15 cellular contexts compared by ENCODE assay signal in the genomic region with DNA sequence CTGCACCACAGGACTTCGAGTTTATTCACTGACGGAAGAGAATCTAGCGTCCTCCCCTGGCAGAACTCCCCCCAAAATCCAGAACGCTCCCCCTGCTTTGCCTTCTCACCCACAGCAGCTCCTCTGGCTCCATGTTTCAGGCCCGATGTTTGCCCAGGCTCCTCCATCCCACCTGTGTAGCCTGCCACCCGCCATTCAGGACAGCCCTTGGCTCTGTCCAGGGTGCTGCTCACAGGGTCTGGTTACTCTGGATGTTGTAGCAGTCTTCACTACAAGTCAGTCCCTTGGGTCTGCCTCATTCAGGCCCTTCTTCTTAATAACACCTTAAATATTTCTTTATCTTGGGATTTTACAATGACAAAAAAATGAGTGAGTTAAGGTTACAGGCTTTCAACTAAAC. TPM values are rescaled to one million over a fixed set of nuclear protein-coding genes. Genes with fewer than 3 reads are reported as not detected.
DNase-seq lines count a peak whose midpoint lies in the region; ATAC-seq and TF ChIP-seq lines count a peak whose summit lies in the region.
"Had no signal": no experiment of that assay in that cellular context is flagged by ENCODE, and none has a peak within 500 bp of the region (broad histone marks: within the 10 kb centered on the region; RNA-seq: fewer than 3 reads in every experiment).

No MANE protein-coding gene starts in this region.

- H3K4me3 ChIP-seq in HCT116 (replicated peaks in 1 of 2; ENCODE audit: low read depth in 1 of 2, low read length in 2 of 2), result no peak overlapping the region
- H3K4me3 ChIP-seq: esophagus squamous epithelium, PC-9 had no signal

- RAD21 ChIA-PET in HCT116 (lab: Charles Lee; ENCODE audit: low non-redundant PET in 1 of 2, low total read pairs in 2 of 2, uncharacterized antibody in 2 of 2, unreplicated experiment in 2 of 2), result no interaction called here

- BruUV-seq in Calu3 (replicated peaks; lab: Mats Ljungman, UMichigan) (no TSS peak), HCT116 (replicated peaks; lab: Mats Ljungman, UMichigan) (no TSS peak)

- ATAC-seq in HCT116, result no peak

- H3K27ac Mint-ChIP-seq in Calu3 (ENCODE audit: unreplicated experiment), result no peak overlapping the region
- H3K27ac Mint-ChIP-seq: activated naive CD8-positive, alpha-beta T cell treated with anti-CD3 and anti-CD28 coated beads, Interleukin-2, amount 10 ng/mL, durations not matched to agents 7 days and 5 days; memory B cell had no signal

- no peaks in the 10 kb centered on the region for H3K9me2 ChIP-seq in HCT116 (ENCODE audit: insufficient read depth)

- no peak overlapping the region for H2AFZ ChIP-seq in HCT116 (ENCODE audit: low read depth, low read length, poor library complexity, severe bottlenecking)
- H2AFZ ChIP-seq: PC-9 had no signal

- H3K36me3 ChIP-seq in HCT116 (ENCODE audit: control insufficient read depth in 1 of 2, insufficient read depth in 2 of 2, low read length in 2 of 2), result no peaks in the 10 kb centered on the region
- H3K36me3 ChIP-seq: esophagus squamous epithelium had no signal

- CTCF ChIA-PET in Calu3 (lab: Charles Lee), result interaction anchor here (0.6 to 1.2 kb wide), 3 partner anchors 17 to 236 kb away, joined by 3 to 4 read pairs (median 3); no protein-coding TSS in a partner anchor
- CTCF ChIA-PET in HCT116 (lab: Charles Lee), result no interaction called here

- no peak for TF ChIP-seq RAD21 in HCT116 (IDR thresholded peaks at IDR 0.05; ENCODE audit: low read depth)

- H3K27ac ChIP-seq in HCT116 (ENCODE audit: low read depth, low read length), result no peak overlapping the region
- H3K27ac ChIP-seq: esophagus squamous epithelium, PC-9 had no signal

- H3K27me3 ChIP-seq in HCT116 (ENCODE audit: insufficient read depth, low read length), result peaks cover 39% of the 10 kb centered on the region
- H3K27me3 ChIP-seq: esophagus squamous epithelium had no signal

- H3K27me3 Mint-ChIP-seq in Calu3 (ENCODE audit: unreplicated experiment), result peaks cover 63% of the 10 kb centered on the region

- POLR2A ChIA-PET in HCT116 (lab: Charles Lee), result no interaction called here

- H3K79me2 ChIP-seq in HCT116 (ENCODE audit: insufficient read depth, low read length), result no peaks in the 10 kb centered on the region

- DNase-seq in Calu3 (peak; percentile 16), HCT116 (ENCODE audit: low read depth, low spot score) (no peak), SW480 (ENCODE audit: low spot score) (peak; percentile 6), kidney glomerular epithelial cell (lab: John Stamatoyannopoulos, UW) (peak; percentile 16), activated gamma-delta T cell treated with Interleukin-2 at 50 U/mL for 16 hours (no peak), NCI-H345 (lab: John Stamatoyannopoulos, UW) (no peak), MV-4-11 (lab: John Stamatoyannopoulos, UW) (no peak)
- DNase-seq: activated naive CD8-positive, alpha-beta T cell treated with anti-CD3 and anti-CD28 coated beads, Interleukin-2, amount 10 ng/mL, durations not matched to agents 7 days and 5 days; esophagus squamous epithelium; GOT3; NCI-H1092 treated with DMSO at 0.1 percent for 48 hours; NCI-H446; occipital lobe; PC-9 had no signal

- H3K9ac ChIP-seq in HCT116 (ENCODE audit: low read length), result no peak overlapping the region

- H3K4me3 Mint-ChIP-seq in Calu3 (ENCODE audit: low read depth, unreplicated experiment), result no peak overlapping the region
- H3K4me3 Mint-ChIP-seq: activated naive CD8-positive, alpha-beta T cell treated with anti-CD3 and anti-CD28 coated beads, Interleukin-2, amount 10 ng/mL, durations not matched to agents 7 days and 5 days; memory B cell had no signal

- H3K4me1 Mint-ChIP-seq in Calu3 (ENCODE audit: low read depth, unreplicated experiment), result no peaks in the 10 kb centered on the region

- intact Hi-C loops in Calu3 (cut with micrococcal nuclease; ENCODE audit: unreplicated experiment) (no loop called here), HCT116 (cut with micrococcal nuclease) (no loop called here)

- no peak for TF ChIP-seq CTCF in Calu3 (IDR thresholded peaks at IDR 0.05; ENCODE audit: unreplicated experiment)
- no peak for TF ChIP-seq CTCF in HCT116 (IDR thresholded peaks at IDR 0.05 in 2 of 3, conservative IDR thresholded peaks at IDR 0.05 in 1 of 3; ENCODE audit: borderline replicate concordance in 1 of 3, insufficient read depth in 1 of 3, low read depth in 2 of 3, low read length in 2 of 3)

- no peaks in the 10 kb centered on the region for H3K9me3 ChIP-seq in HCT116 (ENCODE audit: control insufficient read depth in 1 of 2, insufficient read depth in 1 of 2, low read depth in 1 of 2, low read length in 2 of 2)

- H3K9me3 Mint-ChIP-seq in Calu3 (ENCODE audit: low read depth, unreplicated experiment), result no peaks in the 10 kb centered on the region
- H3K9me3 Mint-ChIP-seq: activated naive CD8-positive, alpha-beta T cell treated with anti-CD3 and anti-CD28 coated beads, Interleukin-2, amount 10 ng/mL, durations not matched to agents 7 days and 5 days; memory B cell had no signal

- H3K4me2 ChIP-seq in HCT116 (ENCODE audit: low read length), result no peak overlapping the region
- H3K4me2 ChIP-seq: PC-9 had no signal

- peaks cover 5% of the 10 kb centered on the region for H3K36me3 Mint-ChIP-seq in Calu3 (ENCODE audit: insufficient read depth, unreplicated experiment)
- H3K36me3 Mint-ChIP-seq: activated naive CD8-positive, alpha-beta T cell treated with anti-CD3 and anti-CD28 coated beads, Interleukin-2, amount 10 ng/mL, durations not matched to agents 7 days and 5 days; memory B cell had no signal

- no peak for TF ChIP-seq POLR2A in HCT116 (IDR thresholded peaks at IDR 0.05; ENCODE audit: borderline replicate concordance, extremely low read depth, insufficient read depth, insufficient read length)

- H4K20me1 ChIP-seq in HCT116 (ENCODE audit: insufficient read depth), result no peaks in the 10 kb centered on the region

- H3K4me1 ChIP-seq in HCT116 (ENCODE audit: control insufficient read depth in 1 of 2, insufficient read depth in 2 of 2, low read length in 2 of 2), result no peaks in the 10 kb centered on the region

TF ChIP-seq in HCT116, 20 proteins besides CTCF, POLR2A, EP300 and RAD21:
- TF ChIP-seq POLR2AphosphoS5 (IDR thresholded peaks at IDR 0.05; ENCODE audit: low read depth, low read length), result no peak
- peak; percentile 68 for TF ChIP-seq REST (IDR thresholded peaks at IDR 0.05; ENCODE audit: low read depth)

RNA-seq across cellular contexts. Expression of gene SV2C, which starts 41.3 kb away (rescaled TPM):
- 0.88 and 0.90 TPM in 2 replicates for total RNA-seq in Calu3 (2022)
- not detected for total RNA-seq in HCT116 (2021; ENCODE audit: unreplicated experiment)
- not detected in 2 replicates for polyA plus RNA-seq in HCT116 (2012)
- total RNA-seq: PC-9 had no signal

Comparison
In these comparisons a context has a peak if more than half of its experiments do, and no peak if none do; other contexts are left out.
1. DNase-seq: peak in Calu3 (single experiment), SW480 (single experiment) and kidney glomerular epithelial cell (single experiment); none in HCT116 (single experiment), activated gamma-delta T cell treated with Interleukin-2 at 50 U/mL for 16 hours (single experiment), NCI-H345 (single experiment) and MV-4-11 (single experiment).